Comparison of ENCODE assay signal across 23 cellular contexts in genomic region chr16:83720213-83720612, GRCh38.
"Had no signal": no experiment of that assay in that cellular context is flagged by ENCODE, and none has a peak within 500 bp of the region (broad histone marks: within the 10 kb centered on the region; RNA-seq: fewer than 3 reads in every experiment).

No MANE protein-coding gene starts in this region.

- H3K36me3 ChIP-seq: MG63, SJSA1 had no signal

- H3K4me3 ChIP-seq: MG63, SJSA1, SK-N-MC had no signal

- H3K27ac ChIP-seq: SJSA1, SK-N-MC had no signal

- DNase-seq: Karpas-422, KG1, MG63, NCI-H1092, NCI-H1105 treated with DMSO at 0.1 percent for 48 hours, NCI-H1417 treated with DMSO at 0.1 percent for 48 hours, NCI-H146, NCI-H1694 treated with DMSO at 0.1 percent for 48 hours, NCI-H1930, NCI-H2081, NCI-H2107, NCI-H226, NCI-H446, NCI-H510A, NCI-H524 treated with DMSO at 0.1 percent for 48 hours, NCI-H69, NCI-H774, Right ventricle myocardium superior, RPMI8226, SIG-M5 had no signal

- H3K9me3 ChIP-seq: MG63 had no signal

- H3K27me3 ChIP-seq: MG63, SJSA1 had no signal

- FAIRE-seq: RCC 7860 had no signal
